21 cellular contexts compared by ENCODE assay signal in the genomic region with DNA sequence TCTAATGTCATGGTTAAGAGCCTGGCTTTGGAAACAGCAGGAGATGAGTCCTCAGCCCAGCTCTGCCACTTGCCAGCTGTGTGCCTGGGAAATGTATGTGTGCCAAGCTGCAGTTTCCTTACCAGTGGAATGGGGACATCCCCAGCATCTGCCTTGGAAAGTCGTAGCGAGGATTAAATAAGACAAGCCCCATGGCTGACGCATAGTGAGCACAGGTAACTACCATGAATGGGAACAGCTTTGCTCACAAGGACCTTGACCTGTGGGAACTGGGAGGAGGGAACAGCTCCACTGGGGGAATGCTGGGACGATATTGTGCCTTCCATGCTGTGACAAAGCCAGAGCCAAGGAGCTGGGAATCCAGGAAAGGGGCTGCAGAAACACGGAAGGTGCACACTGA. TPM values are rescaled to one million over a fixed set of nuclear protein-coding genes. Genes with fewer than 3 reads are reported as not detected.
"Had no signal": no experiment of that assay in that cellular context is flagged by ENCODE, and none has a peak within 500 bp of the region (broad histone marks: within the 10 kb centered on the region; RNA-seq: fewer than 3 reads in every experiment).

No MANE protein-coding gene starts in this region.

- H3K27ac ChIP-seq: colonic mucosa, heart left ventricle, sigmoid colon, skin epidermis, suprapubic skin, thyroid gland, upper lobe of left lung, uterus had no signal

- H3K4me3 ChIP-seq: colonic mucosa, heart left ventricle, sigmoid colon, skin epidermis, suprapubic skin, thyroid gland, upper lobe of left lung, uterus had no signal

- H3K9me3 ChIP-seq: colonic mucosa, heart left ventricle, sigmoid colon, suprapubic skin, thyroid gland, upper lobe of left lung, uterus had no signal

- H3K36me3 ChIP-seq: colonic mucosa, sigmoid colon, suprapubic skin, thyroid gland, upper lobe of left lung, uterus had no signal

- DNase-seq: colonic mucosa; dermis blood vessel endothelial cell; heart left ventricle; hippocampal formation; mesendoderm; sigmoid colon; stimulated activated CD4-positive, alpha-beta T cell treated with anti-CD3 and anti-CD28 coated beads, Interleukin-12 subunit alpha, Interleukin-12 subunit beta, amount 100 ng/mL, for 4 hours; stimulated activated CD4-positive, alpha-beta T cell treated with anti-CD3 and anti-CD28 coated beads, Interleukin-2, amount 100 ng/mL, for 48 hours; stimulated activated naive CD8-positive, alpha-beta T cell treated with anti-CD3 and anti-CD28 coated beads, Interleukin-15, Interleukin-2, amounts not matched to agents 100 U/mL and 50 U/mL, for 24 hours; thyroid gland; upper lobe of left lung; uterus had no signal

- ATAC-seq: heart left ventricle; naive thymus-derived CD8-positive, alpha-beta T cell; stimulated activated effector memory CD8-positive, alpha-beta T cell treated with anti-CD3 and anti-CD28 coated beads, Interleukin-12 subunit alpha, Interleukin-12 subunit beta, amount 100 ng/mL, for 72 hours; stimulated activated naive CD8-positive, alpha-beta T cell treated with anti-CD3 and anti-CD28 coated beads, Interleukin-15, Interleukin-2, amounts not matched to agents 100 U/mL and 50 U/mL, for 24 hours had no signal

RNA-seq across cellular contexts. Expression of a gene that starts 2.6 kb away (rescaled TPM):
- total RNA-seq: endothelial cell of umbilical vein, fibroblast of lung, glomerular endothelial cell, osteocyte, pulmonary artery endothelial cell had no signal

RNA-seq across cellular contexts. Expression of a gene that starts 24.9 kb away (rescaled TPM):
- total RNA-seq: osteocyte, suprapubic skin had no signal
